In genomic region chr11:3609416-3610265, GRCh38 we compare ENCODE assay signal across 9 cellular contexts. TPM values are rescaled to one million over a fixed set of nuclear protein-coding genes. Genes with fewer than 3 reads are reported as not detected.
A peak's percentile ranks its signal among the peaks of the same experiment; 100 is the strongest.
DNase-seq lines count a peak whose midpoint lies in the region; ATAC-seq and TF ChIP-seq lines count a peak whose summit lies in the region.
"Had no signal": no experiment of that assay in that cellular context is flagged by ENCODE, and none has a peak within 500 bp of the region (broad histone marks: within the 10 kb centered on the region; RNA-seq: fewer than 3 reads in every experiment).

No MANE protein-coding gene starts in this region.

- H3K27me3 ChIP-seq in NT2/D1 (ENCODE audit: insufficient read depth, insufficient read length) = no peaks in the 10 kb centered on the region
- no peaks in the 10 kb centered on the region for H3K27me3 ChIP-seq in liver (ENCODE audit: control insufficient read depth in 4 of 4, insufficient read depth in 4 of 4, low read length in 3 of 4)
- H3K27me3 ChIP-seq in vagina = no peaks in the 10 kb centered on the region

- H3K27ac Mint-ChIP-seq in brain = no peak overlapping the region

- TF ChIP-seq CTCF in GM12872 (IDR thresholded peaks at IDR 0.05; ENCODE audit: insufficient read depth, low read depth, low read length) (peak; percentile 88), brain (conservative IDR thresholded peaks at IDR 0.05) (peak; percentile 72 to 89), liver (IDR thresholded peaks at IDR 0.05; ENCODE audit: low read depth, low read length, missing input control) (peak; percentile 74), vagina (IDR thresholded peaks at IDR 0.05) (peak; percentile 64 to 74 (median 70))

- 56% methylated on average over 7 of the region's 7 CpGs for WGBS in liver

- H3K9ac ChIP-seq in NT2/D1 (ENCODE audit: insufficient read length, low read depth) = no peak overlapping the region
- no peak overlapping the region for H3K9ac ChIP-seq in liver (ENCODE audit: low read depth in 1 of 2, low read length in 2 of 2)

- no peak overlapping the region for H3K4me3 Mint-ChIP-seq in brain

- no peak overlapping the region for H3K4me3 ChIP-seq in NT2/D1 (ENCODE audit: insufficient read length, low read depth)
- no peak overlapping the region for H3K4me3 ChIP-seq in liver (ENCODE audit: low read depth in 1 of 3, low read length in 3 of 3)
- H3K4me3 ChIP-seq in vagina = no peak overlapping the region

- H3K9me3 ChIP-seq in NT2/D1 (ENCODE audit: insufficient read depth, low read length) (0 out of 2 replicates have a peak, but pooled peaks cover 7% of the 10 kb centered on the region), liver (ENCODE audit: control insufficient read depth in 4 of 4, low read length in 3 of 4) (no peaks in the 10 kb centered on the region), vagina (no peaks in the 10 kb centered on the region)

- intact Hi-C loops in vagina (cut with DNase I) = no loop called here

- H3K36me3 Mint-ChIP-seq in brain = no peaks in the 10 kb centered on the region

- H3K4me1 ChIP-seq in NT2/D1 (ENCODE audit: insufficient read depth, insufficient read length) (peaks cover 3% of the 10 kb centered on the region), liver (ENCODE audit: control insufficient read depth in 4 of 4, insufficient read depth in 4 of 4, low read length in 3 of 4) (no peaks in the 10 kb centered on the region), vagina (no peaks in the 10 kb centered on the region)

- H3K27ac ChIP-seq in liver (ENCODE audit: low read depth in 1 of 2, low read length in 2 of 2) = no peak overlapping the region
- no peak overlapping the region for H3K27ac ChIP-seq in vagina

- H3K36me3 ChIP-seq in NT2/D1 (ENCODE audit: insufficient read depth, insufficient read length, low read length) (no peaks in the 10 kb centered on the region), liver (ENCODE audit: control insufficient read depth in 4 of 4, insufficient read depth in 3 of 4, low read depth in 1 of 4, low read length in 3 of 4) (no peaks in the 10 kb centered on the region), vagina (no peaks in the 10 kb centered on the region)

- no peaks in the 10 kb centered on the region for H3K27me3 Mint-ChIP-seq in brain

- TF ChIP-seq POLR2A in vagina (IDR thresholded peaks at IDR 0.05) = no peak

- DNase-seq in Ammon's horn (ENCODE audit: low spot score) (peak; percentile 34), NT2/D1 (ENCODE audit: low read depth, low spot score) (peak; percentile 50), vagina (ENCODE audit: extremely low spot score in 2 of 2) (no peak)
- DNase-seq: left cardiac atrium had no signal

- peaks cover 0 to 6% (median 3%) of the 10 kb centered on the region in 5 experiments for H3K9me3 Mint-ChIP-seq in brain

- no peak for ATAC-seq in HG02798 (IDR thresholded peaks at IDR 0.05; ENCODE audit: poor library complexity, unreplicated experiment)
- no peak for ATAC-seq in GM19452 (IDR thresholded peaks at IDR 0.05; ENCODE audit: unreplicated experiment)

- TF ChIP-seq RAD21 in liver (IDR thresholded peaks at IDR 0.05) = peak; percentile 74 to 82

- H3K4me1 Mint-ChIP-seq in brain = peaks cover 7% of the 10 kb centered on the region

TF ChIP-seq in liver, 16 proteins besides CTCF, POLR2A, EP300 and RAD21:
- TF ChIP-seq SP1 (IDR thresholded peaks at IDR 0.05) (no peak), MAX (IDR thresholded peaks at IDR 0.05) (no peak), YY1 (IDR thresholded peaks at IDR 0.05) (no peak), JUND (IDR thresholded peaks at IDR 0.05) (no peak), TAF1 (conservative IDR thresholded peaks at IDR 0.05) (no peak), HNF4A (conservative IDR thresholded peaks at IDR 0.05) (no peak), GABPA (IDR thresholded peaks at IDR 0.05 in 1 of 2, conservative IDR thresholded peaks at IDR 0.05 in 1 of 2) (no peak), EGR1 (IDR thresholded peaks at IDR 0.05; ENCODE audit: low read depth in 2 of 2) (no peak), HNF4G (IDR thresholded peaks at IDR 0.05) (no peak)
- TF ChIP-seq, protein P1, sequence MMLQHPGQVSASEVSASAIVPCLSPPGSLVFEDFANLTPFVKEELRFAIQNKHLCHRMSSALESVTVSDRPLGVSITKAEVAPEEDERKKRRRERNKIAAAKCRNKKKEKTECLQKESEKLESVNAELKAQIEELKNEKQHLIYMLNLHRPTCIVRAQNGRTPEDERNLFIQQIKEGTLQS (IDR thresholded peaks at IDR 0.05) = no peak

RNA-seq across cellular contexts. Expression of gene ART5, which starts 32.2 kb away (rescaled TPM):
- 0.85 TPM for polyA plus RNA-seq in brain (ENCODE audit: insufficient read depth, low read depth, low replicate concordance)
- total RNA-seq in liver = under 1 TPM; 0.17 to 0.93 TPM
- not detected for polyA plus RNA-seq in liver
- total RNA-seq in vagina = 3.2 TPM

RNA-seq across cellular contexts. Expression of gene ART1, which starts 35.3 kb away (rescaled TPM):
- polyA plus RNA-seq in brain (ENCODE audit: insufficient read depth, low read depth, low replicate concordance) = not detected
- total RNA-seq in liver = not detected
- polyA plus RNA-seq in liver = not detected
- total RNA-seq in vagina = not detected
- total RNA-seq: left cardiac atrium had no signal

Comparison
In these comparisons a context has a peak if more than half of its experiments do, and no peak if none do; other contexts are left out.
1. DNase-seq: peak in Ammon's horn (single experiment) and NT2/D1 (single experiment); none in vagina (0 of 2).
2. Peak in every context shown above with its lines, with median percentiles within 50 percentile points of each other: CTCF ChIP-seq.